8 cellular contexts compared by ENCODE assay signal in the genomic region with DNA sequence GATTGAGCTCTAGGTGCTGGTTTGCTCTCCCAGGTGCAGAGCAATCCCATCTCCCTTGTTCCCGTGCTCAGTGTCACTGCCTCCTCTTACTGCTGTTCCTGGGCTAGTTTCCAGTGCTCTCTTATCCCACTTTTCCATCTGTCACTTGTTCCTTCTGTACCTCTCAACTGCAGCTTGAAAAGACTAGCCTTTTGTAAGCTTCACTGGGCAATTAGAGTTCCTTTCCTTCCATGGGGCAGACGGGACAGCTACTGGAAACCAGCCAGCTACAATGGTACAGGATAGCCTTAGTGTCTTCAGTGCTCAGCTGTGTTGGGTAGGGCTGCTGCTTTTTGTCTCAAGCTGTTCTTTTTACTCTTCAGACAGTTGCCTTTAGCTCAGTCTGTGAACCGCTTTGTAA. TPM values are rescaled to one million over a fixed set of nuclear protein-coding genes. Genes with fewer than 3 reads are reported as not detected.
DNase-seq lines count a peak whose midpoint lies in the region; ATAC-seq and TF ChIP-seq lines count a peak whose summit lies in the region.

No MANE protein-coding gene starts in this region.

- H3K9me3 Mint-ChIP-seq in type B pancreatic cell, result no peaks in the 10 kb centered on the region

- H3K4me1 ChIP-seq in right atrium auricular region, result peaks cover 0 to 15% of the 10 kb centered on the region in 2 donors

- DNase-seq in Right ventricle myocardium superior, result no peak
- no peak for DNase-seq in right atrium auricular region (ENCODE audit: low spot score)
- peak in 37 of 56 donors; percentile 15 to 76 (median 37) for DNase-seq in amygdala (lab: John Stamatoyannopoulos, UW)
- no peak for DNase-seq in type B pancreatic cell (ENCODE audit: extremely low spot score, unreplicated experiment)
- no peak for DNase-seq in effector CD4-positive, alpha-beta T cell

- no peaks in the 10 kb centered on the region for H3K9me3 ChIP-seq in right atrium auricular region

- no peaks in the 10 kb centered on the region for H3K27me3 Mint-ChIP-seq in type B pancreatic cell

- H3K27me3 ChIP-seq in right atrium auricular region (no peaks in the 10 kb centered on the region), layer of hippocampus (ENCODE audit: control insufficient read depth, insufficient read depth, low read length) (no peaks in the 10 kb centered on the region)

- no peak overlapping the region for H3K4me3 ChIP-seq in right atrium auricular region

- peaks cover 38% of the 10 kb centered on the region for H3K36me3 Mint-ChIP-seq in type B pancreatic cell

- TF ChIP-seq CTCF in right atrium auricular region (IDR thresholded peaks at IDR 0.05), result no peak
- no peak for TF ChIP-seq CTCF in type B pancreatic cell (conservative IDR thresholded peaks at IDR 0.05)

- ATAC-seq in Right ventricle myocardium superior (ENCODE audit: poor library complexity) (peak; percentile 84), HG03196 (IDR thresholded peaks at IDR 0.05; ENCODE audit: unreplicated experiment) (no peak), GM19452 (IDR thresholded peaks at IDR 0.05; ENCODE audit: unreplicated experiment) (no peak)

- no peak overlapping the region for H3K4me3 Mint-ChIP-seq in type B pancreatic cell

- peaks cover 26% of the 10 kb centered on the region for H3K4me1 Mint-ChIP-seq in type B pancreatic cell (ENCODE audit: unreplicated experiment)

- H3K27ac ChIP-seq in right atrium auricular region, result peak overlapping the region in 1 of 2 donors; percentile 57
- H3K27ac ChIP-seq in layer of hippocampus (ENCODE audit: low read depth, low read length), result peak overlapping the region; percentile 8

- peaks cover 43% of the 10 kb centered on the region for H3K36me3 ChIP-seq in right atrium auricular region

- peak overlapping the region; percentile 42 for H3K27ac Mint-ChIP-seq in type B pancreatic cell

- intact Hi-C loops in Right ventricle myocardium superior (cut with DNase I), result loop anchor here (10.0 kb wide), 1 partner anchor 93 kb away; no protein-coding TSS in a partner anchor

RNA-seq across cellular contexts. Expression of a gene that starts 31.6 kb away (rescaled TPM):
- 56.2 TPM for total RNA-seq in Right ventricle myocardium superior
- 100 to 1,000 TPM in 1 of 2 donors, 10 to 100 TPM in 1; 86.3 to 152 TPM for total RNA-seq in right atrium auricular region
- 125 and 163 TPM in 2 replicates for total RNA-seq in type B pancreatic cell (ENCODE audit: low replicate concordance)

RNA-seq across cellular contexts. Expression of a gene that starts 40.0 kb away (rescaled TPM):
- total RNA-seq in Right ventricle myocardium superior (24.6 TPM), right atrium auricular region (10 to 100 TPM; 27.6 to 34.7 TPM), type B pancreatic cell (ENCODE audit: low replicate concordance) (34.0 and 37.9 TPM in 2 replicates)

Comparison
In these comparisons a context has a peak if more than half of its experiments do, and no peak if none do; other contexts are left out.
1. DNase-seq: peak in amygdala (37 of 56); none in Right ventricle myocardium superior (single experiment), right atrium auricular region (single experiment), type B pancreatic cell (single experiment) and effector CD4-positive, alpha-beta T cell (single experiment).